In the genomic region with DNA sequence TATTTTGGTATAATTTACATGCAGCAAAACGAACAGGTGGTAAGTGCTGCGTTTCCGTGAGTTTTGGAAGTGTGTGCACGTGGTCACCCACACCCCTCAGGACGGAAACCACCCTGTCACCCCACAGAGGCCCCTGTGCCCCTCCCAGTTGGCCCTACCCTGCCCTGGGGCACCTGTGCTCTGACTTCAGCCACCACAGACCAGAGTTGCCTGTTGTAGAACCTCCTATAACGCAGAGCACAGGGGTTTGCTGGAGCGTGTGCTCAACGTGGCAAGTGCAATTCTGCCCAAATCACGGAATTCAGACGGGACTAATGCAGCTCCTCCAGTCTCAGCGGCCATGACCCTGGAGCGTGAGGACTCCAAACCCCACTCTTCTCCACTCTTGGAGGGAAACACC, we compare ENCODE assay signal across 16 cellular contexts. TPM values are rescaled to one million over a fixed set of nuclear protein-coding genes. Genes with fewer than 3 reads are reported as not detected.
"Had no signal": no experiment of that assay in that cellular context is flagged by ENCODE, and none has a peak within 500 bp of the region (broad histone marks: within the 10 kb centered on the region; RNA-seq: fewer than 3 reads in every experiment).

No MANE protein-coding gene starts in this region.

- DNase-seq: effector memory CD4-positive, alpha-beta T cell; gastrocnemius medialis; heart right ventricle; hypothalamus; left ventricle myocardium inferior; mesenchymal stem cell; naive thymus-derived CD8-positive, alpha-beta T cell; small intestine; stimulated activated CD4-positive, alpha-beta T cell treated with anti-CD3 and anti-CD28 coated beads, Interleukin-12 subunit alpha, Interleukin-12 subunit beta, amount 100 ng/mL, for 4 hours; stimulated activated naive CD4-positive, alpha-beta T cell treated with Interleukin-2 at 50 U/mL for 16 hours; trophoblast cell had no signal

- H3K4me3 ChIP-seq: esophagus muscularis mucosa, gastrocnemius medialis, heart right ventricle, left ventricle myocardium inferior, lung, right atrium auricular region had no signal

- H3K36me3 ChIP-seq: esophagus muscularis mucosa, gastrocnemius medialis, heart right ventricle, left ventricle myocardium inferior, neutrophil, right atrium auricular region had no signal

- ATAC-seq: gastrocnemius medialis; heart right ventricle; naive thymus-derived CD8-positive, alpha-beta T cell had no signal

- H3K27ac ChIP-seq: esophagus muscularis mucosa, gastrocnemius medialis, heart right ventricle, left ventricle myocardium inferior, neutrophil, right atrium auricular region had no signal

- H3K27me3 ChIP-seq: right atrium auricular region had no signal

- H3K4me1 ChIP-seq: esophagus muscularis mucosa, gastrocnemius medialis, heart right ventricle, left ventricle myocardium inferior, right atrium auricular region had no signal

- H3K9me3 ChIP-seq: esophagus muscularis mucosa, gastrocnemius medialis, heart right ventricle, left ventricle myocardium inferior, neutrophil, right atrium auricular region had no signal

RNA-seq across cellular contexts. Expression of a gene that starts 9.6 kb away (rescaled TPM):
- total RNA-seq: naive thymus-derived CD8-positive, alpha-beta T cell had no signal
- polyA plus RNA-seq: naive thymus-derived CD8-positive, alpha-beta T cell; urinary bladder had no signal
